ENCODE assay signal across 24 cellular contexts in genomic region chr7:116422651-116423050, GRCh38.
"Had no signal": no experiment of that assay in that cellular context is flagged by ENCODE, and none has a peak within 500 bp of the region (broad histone marks: within the 10 kb centered on the region; RNA-seq: fewer than 3 reads in every experiment).

No MANE protein-coding gene starts in this region.

- H3K27me3 Mint-ChIP-seq: progenitor cell of endocrine pancreas had no signal

- H3K9me3 ChIP-seq: colonic mucosa, gastroesophageal sphincter, left ventricle myocardium inferior, pancreas, tibial artery, upper lobe of right lung, vagina had no signal

- DNase-seq: colonic mucosa; dermis blood vessel endothelial cell; effector CD4-positive, alpha-beta T cell; foreskin fibroblast; glutamatergic neuron; immature natural killer cell; kidney; left cardiac atrium; left ventricle myocardium inferior; mesendoderm; naive B cell; occipital lobe; pancreas; right cardiac atrium; stimulated activated CD4-positive, alpha-beta T cell treated with anti-CD3 and anti-CD28 coated beads, Interleukin-2, amount 100 ng/mL, for 48 hours; tibial artery; upper lobe of right lung had no signal

- H3K27me3 ChIP-seq: colonic mucosa, gastroesophageal sphincter, pancreas, tibial artery, upper lobe of right lung, vagina had no signal

- ATAC-seq: gastroesophageal sphincter, left cardiac atrium, pancreas, right cardiac atrium had no signal

- H3K9me3 Mint-ChIP-seq: immature natural killer cell; naive B cell; nephron; stimulated activated naive CD8-positive, alpha-beta T cell treated with anti-CD3 and anti-CD28 coated beads, Interleukin-15, Interleukin-2, amounts not matched to agents 100 ng/mL and 50 ng/mL, for 24 hours had no signal

- H3K4me1 ChIP-seq: colonic mucosa, upper lobe of right lung, vagina had no signal

- H3K4me2 ChIP-seq: smooth muscle cell had no signal

- H3K4me3 Mint-ChIP-seq: immature natural killer cell; naive B cell; nephron; stimulated activated naive CD8-positive, alpha-beta T cell treated with anti-CD3 and anti-CD28 coated beads, Interleukin-15, Interleukin-2, amounts not matched to agents 100 ng/mL and 50 ng/mL, for 24 hours had no signal

- H3K36me3 Mint-ChIP-seq: immature natural killer cell, naive B cell had no signal

- H3K4me1 Mint-ChIP-seq: immature natural killer cell, naive B cell, nephron had no signal

- H3K36me3 ChIP-seq: colonic mucosa, gastroesophageal sphincter, left ventricle myocardium inferior, pancreas, tibial artery, upper lobe of right lung, vagina had no signal

- H3K27ac ChIP-seq: colonic mucosa, gastroesophageal sphincter, left ventricle myocardium inferior, pancreas, upper lobe of right lung, vagina had no signal

- H3K27ac Mint-ChIP-seq: immature natural killer cell; naive B cell; nephron; progenitor cell of endocrine pancreas; stimulated activated naive CD8-positive, alpha-beta T cell treated with anti-CD3 and anti-CD28 coated beads, Interleukin-15, Interleukin-2, amounts not matched to agents 100 ng/mL and 50 ng/mL, for 24 hours had no signal

- H3K4me3 ChIP-seq: colonic mucosa, gastroesophageal sphincter, left ventricle myocardium inferior, lung, pancreas, smooth muscle cell, tibial artery, upper lobe of right lung, vagina had no signal
